Comparison of ENCODE assay signal across 14 cellular contexts in the genomic region with DNA sequence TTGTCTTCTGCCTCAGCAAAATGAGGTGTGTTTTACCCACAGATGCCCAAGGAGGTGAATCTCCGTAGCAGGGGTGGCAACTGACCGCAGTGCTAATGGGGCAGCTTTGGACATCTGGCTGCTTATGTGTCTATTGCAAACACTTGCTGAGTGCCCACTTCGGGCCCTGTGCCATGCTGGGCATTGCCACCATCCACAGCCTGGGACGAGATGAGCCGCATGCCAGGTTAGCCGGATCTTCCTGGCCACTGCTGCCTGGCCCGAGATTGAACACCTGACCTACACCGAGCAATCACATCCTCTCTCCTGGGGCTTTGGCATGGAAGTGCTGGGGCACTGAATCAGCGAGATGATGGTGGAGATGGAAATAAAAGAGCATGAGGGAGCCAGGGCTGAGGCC.
DNase-seq lines count a peak whose midpoint lies in the region; ATAC-seq and TF ChIP-seq lines count a peak whose summit lies in the region.
"Had no signal": no experiment of that assay in that cellular context is flagged by ENCODE, and none has a peak within 500 bp of the region (broad histone marks: within the 10 kb centered on the region; RNA-seq: fewer than 3 reads in every experiment).

No MANE protein-coding gene starts in this region.

- DNase-seq in CD14-positive monocyte (ENCODE audit: low spot score) (peak; percentile 27), cerebellar cortex (ENCODE audit: low spot score) (peak; percentile 67), mesenteric fat pad (ENCODE audit: low spot score) (peak; percentile 85), spleen (peak; percentile 44), NCI-H510A treated with DMSO at 0.1 percent for 48 hours (lab: John Stamatoyannopoulos, UW) (no peak), mucosa of gallbladder (ENCODE audit: low spot score) (no peak)
- DNase-seq: 8988T; AML-193; CD4-positive, CD25-positive, alpha-beta regulatory T cell; DMS53; GOT3; H9 had no signal

- H3K9me3 Mint-ChIP-seq in CD14-positive monocyte = peaks cover 1 to 6% (median 3%) of the 10 kb centered on the region in 7 donors

- H3K4me1 ChIP-seq in spleen = no peaks in the 10 kb centered on the region

- intact Hi-C loops in CD14-positive monocyte (cut with micrococcal nuclease) (no loop called here), spleen (cut with DNase I; ENCODE audit: low total_unique reads) (no loop called here)

- H3K27ac ChIP-seq in spleen = no peak overlapping the region
- H3K27ac ChIP-seq: BLaER1 had no signal

- ATAC-seq in GM18858 (IDR thresholded peaks at IDR 0.05; ENCODE audit: unreplicated experiment) = no peak

- no peaks in the 10 kb centered on the region for H3K36me3 Mint-ChIP-seq in CD14-positive monocyte
- H3K36me3 Mint-ChIP-seq: CD4-positive, CD25-positive, alpha-beta regulatory T cell had no signal

- no peaks in the 10 kb centered on the region for H3K36me3 ChIP-seq in spleen
- H3K36me3 ChIP-seq: BLaER1 had no signal

- no peak overlapping the region for H3K27ac Mint-ChIP-seq in CD14-positive monocyte
- H3K27ac Mint-ChIP-seq: CD4-positive, CD25-positive, alpha-beta regulatory T cell; H9 had no signal

- peaks cover 0 to 7% (median 4%) of the 10 kb centered on the region in 8 donors for H3K9me3 ChIP-seq in spleen

- no peaks in the 10 kb centered on the region for H3K4me1 Mint-ChIP-seq in CD14-positive monocyte
- H3K4me1 Mint-ChIP-seq: CD4-positive, CD25-positive, alpha-beta regulatory T cell had no signal

- no peak overlapping the region for H3K4me3 Mint-ChIP-seq in CD14-positive monocyte
- H3K4me3 Mint-ChIP-seq: H9 had no signal

- TF ChIP-seq POLR2A in spleen (IDR thresholded peaks at IDR 0.05) = no peak

- WGBS in spleen, 5 donors = 82 to 91% (median 85%) methylated on average over 6 to 9 of the region's 9 CpGs

- no peak overlapping the region for H3K4me3 ChIP-seq in spleen
- H3K4me3 ChIP-seq: BLaER1 had no signal

- peaks cover 2 to 4% (median 4%) of the 10 kb centered on the region in 3 donors for H3K27me3 Mint-ChIP-seq in CD14-positive monocyte (ENCODE audit: low read depth in 3 of 3)
- H3K27me3 Mint-ChIP-seq: CD4-positive, CD25-positive, alpha-beta regulatory T cell had no signal

- peaks cover 0 to 9% (median 0%) of the 10 kb centered on the region in 7 donors for H3K27me3 ChIP-seq in spleen (replicated peaks in 1 of 7)
- H3K27me3 ChIP-seq: BLaER1 had no signal

- TF ChIP-seq CTCF in CD14-positive monocyte (IDR thresholded peaks at IDR 0.05) = no peak
- no peak for TF ChIP-seq CTCF in spleen (IDR thresholded peaks at IDR 0.05 in 8 of 11, conservative IDR thresholded peaks at IDR 0.05 in 3 of 11)

Comparison
In these comparisons a context has a peak if more than half of its experiments do, and no peak if none do; other contexts are left out.
1. DNase-seq: peak in CD14-positive monocyte (single experiment), cerebellar cortex (single experiment), mesenteric fat pad (single experiment) and spleen (single experiment); none in NCI-H510A treated with DMSO at 0.1 percent for 48 hours (single experiment) and mucosa of gallbladder (single experiment).